ENCODE assay signal across 9 cellular contexts in genomic region chr7:26187380-26188290, GRCh38. TPM values are rescaled to one million over a fixed set of nuclear protein-coding genes. Genes with fewer than 3 reads are reported as not detected.
DNase-seq lines count a peak whose midpoint lies in the region; ATAC-seq and TF ChIP-seq lines count a peak whose summit lies in the region.
"Had no signal": no experiment of that assay in that cellular context is flagged by ENCODE, and none has a peak within 500 bp of the region (broad histone marks: within the 10 kb centered on the region; RNA-seq: fewer than 3 reads in every experiment).

No MANE protein-coding gene starts in this region.

- TF ChIP-seq CTCF in OCI-LY3 (IDR thresholded peaks at IDR 0.05; ENCODE audit: low read depth, low read length) (no peak), type B pancreatic cell (conservative IDR thresholded peaks at IDR 0.05) (no peak)

- H3K27me3 Mint-ChIP-seq in activated naive CD4-positive, alpha-beta T cell treated with anti-CD3 and anti-CD28 coated beads, Interleukin-2, amount 10 ng/mL, durations not matched to agents 7 days and 5 days = no peaks in the 10 kb centered on the region
- no peaks in the 10 kb centered on the region for H3K27me3 Mint-ChIP-seq in effector memory CD8-positive, alpha-beta T cell
- no peaks in the 10 kb centered on the region for H3K27me3 Mint-ChIP-seq in type B pancreatic cell

- CTCF ChIA-PET in activated naive CD4-positive, alpha-beta T cell treated with anti-CD3 and anti-CD28 coated beads, Interleukin-2, amount 10 ng/mL, durations not matched to agents 7 days and 5 days (lab: Charles Lee) = interaction anchor here (0.8 to 7.5 kb wide), 8 partner anchors 9 to 182 kb away, joined by 3 to 41 read pairs (median 3); no protein-coding TSS in a partner anchor

- H3K9ac ChIP-seq in OCI-LY3 (ENCODE audit: low read length) = no peak overlapping the region

- DNase-seq in activated naive CD4-positive, alpha-beta T cell treated with anti-CD3 and anti-CD28 coated beads, Interleukin-2, amount 10 ng/mL, durations not matched to agents 7 days and 5 days = no peak
- DNase-seq in activated naive CD4-positive, alpha-beta T cell treated with Interleukin-2 at 50 U/mL for 16 hours = no peak
- no peak for DNase-seq in effector memory CD8-positive, alpha-beta T cell
- no peak for DNase-seq in type B pancreatic cell (ENCODE audit: extremely low spot score, unreplicated experiment)
- DNase-seq: effector CD8-positive, alpha-beta T cell had no signal

- H3K9me3 Mint-ChIP-seq in activated naive CD4-positive, alpha-beta T cell treated with anti-CD3 and anti-CD28 coated beads, Interleukin-2, amount 10 ng/mL, durations not matched to agents 7 days and 5 days = no peaks in the 10 kb centered on the region
- H3K9me3 Mint-ChIP-seq in effector memory CD8-positive, alpha-beta T cell = no peaks in the 10 kb centered on the region
- H3K9me3 Mint-ChIP-seq in type B pancreatic cell = no peaks in the 10 kb centered on the region

- no peak overlapping the region for H2AFZ ChIP-seq in OCI-LY3 (ENCODE audit: low read depth, low read length)

- H3K27me3 ChIP-seq in OCI-LY3 (ENCODE audit: low read depth, low read length) = no peaks in the 10 kb centered on the region

- H3K4me3 Mint-ChIP-seq in activated naive CD4-positive, alpha-beta T cell treated with anti-CD3 and anti-CD28 coated beads, Interleukin-2, amount 10 ng/mL, durations not matched to agents 7 days and 5 days = no peak overlapping the region
- peak overlapping the region; percentile 20 to 33 for H3K4me3 Mint-ChIP-seq in effector memory CD8-positive, alpha-beta T cell
- H3K4me3 Mint-ChIP-seq in type B pancreatic cell = no peak overlapping the region

- H3K27ac ChIP-seq in OCI-LY3 (ENCODE audit: low read length) = peak overlapping the region; percentile 49

- H3K4me1 Mint-ChIP-seq in activated naive CD4-positive, alpha-beta T cell treated with anti-CD3 and anti-CD28 coated beads, Interleukin-2, amount 10 ng/mL, durations not matched to agents 7 days and 5 days = peaks cover 80% of the 10 kb centered on the region
- peaks cover 42 to 74% of the 10 kb centered on the region in 2 donors for H3K4me1 Mint-ChIP-seq in effector memory CD8-positive, alpha-beta T cell (ENCODE audit: low read depth in 2 of 2)
- H3K4me1 Mint-ChIP-seq in type B pancreatic cell (ENCODE audit: unreplicated experiment) = peaks cover 14% of the 10 kb centered on the region

- H3K79me2 ChIP-seq in OCI-LY3 (ENCODE audit: low read length) = peaks cover 47% of the 10 kb centered on the region

- H4K20me1 ChIP-seq in OCI-LY3 (ENCODE audit: insufficient read depth, low read length) = peaks cover 59% of the 10 kb centered on the region

- H3K9me3 ChIP-seq in OCI-LY3 (ENCODE audit: insufficient read depth, low read length) = no peaks in the 10 kb centered on the region

- peak; percentile 28 for ATAC-seq in effector memory CD8-positive, alpha-beta T cell (replicated peaks)
- ATAC-seq in GM19023 (IDR thresholded peaks at IDR 0.05; ENCODE audit: unreplicated experiment) = no peak
- no peak for ATAC-seq in HG02623 (IDR thresholded peaks at IDR 0.05; ENCODE audit: unreplicated experiment)
- ATAC-seq in HG03571 (IDR thresholded peaks at IDR 0.05; ENCODE audit: unreplicated experiment) = no peak

- peaks cover 49% of the 10 kb centered on the region for H3K36me3 ChIP-seq in OCI-LY3 (replicated peaks; ENCODE audit: low read depth, low read length)

- peaks cover 13% of the 10 kb centered on the region for H3K4me1 ChIP-seq in OCI-LY3 (ENCODE audit: low read length)

- H3K36me3 Mint-ChIP-seq in activated naive CD4-positive, alpha-beta T cell treated with anti-CD3 and anti-CD28 coated beads, Interleukin-2, amount 10 ng/mL, durations not matched to agents 7 days and 5 days = peaks cover 78% of the 10 kb centered on the region
- peaks cover 87% of the 10 kb centered on the region for H3K36me3 Mint-ChIP-seq in effector memory CD8-positive, alpha-beta T cell (ENCODE audit: insufficient read depth)
- H3K36me3 Mint-ChIP-seq in type B pancreatic cell = peaks cover 40% of the 10 kb centered on the region

- H3K4me3 ChIP-seq in OCI-LY3 (ENCODE audit: low read length) = no peak overlapping the region

- no peak overlapping the region for H3K4me2 ChIP-seq in OCI-LY3 (ENCODE audit: low read length)

- peak overlapping the region; percentile 74 for H3K27ac Mint-ChIP-seq in activated naive CD4-positive, alpha-beta T cell treated with anti-CD3 and anti-CD28 coated beads, Interleukin-2, amount 10 ng/mL, durations not matched to agents 7 days and 5 days
- peak overlapping the region; percentile 81 to 89 for H3K27ac Mint-ChIP-seq in effector memory CD8-positive, alpha-beta T cell
- H3K27ac Mint-ChIP-seq in type B pancreatic cell = peak overlapping the region; percentile 66

RNA-seq across cellular contexts. Expression of gene HNRNPA2B1, which starts 12.9 kb away (rescaled TPM):
- total RNA-seq in type B pancreatic cell (ENCODE audit: low replicate concordance) = 441 and 733 TPM in 2 replicates

RNA-seq across cellular contexts. Expression of gene CBX3, which starts 13.9 kb away (rescaled TPM):
- 108 and 188 TPM in 2 replicates for total RNA-seq in type B pancreatic cell (ENCODE audit: low replicate concordance)

RNA-seq across cellular contexts. Expression of gene NFE2L3, which starts 35.6 kb away (rescaled TPM):
- total RNA-seq in type B pancreatic cell (ENCODE audit: low replicate concordance) = 6.5 and 10.5 TPM in 2 replicates

Comparison
In these comparisons a context has a peak if more than half of its experiments do, and no peak if none do; other contexts are left out.
1. H3K4me3 Mint-ChIP-seq: peak in effector memory CD8-positive, alpha-beta T cell (2 of 2); none in activated naive CD4-positive, alpha-beta T cell treated with anti-CD3 and anti-CD28 coated beads, Interleukin-2, amount 10 ng/mL, durations not matched to agents 7 days and 5 days (single experiment) and type B pancreatic cell (single experiment).
2. Peak in every context shown above with its lines, with median percentiles within 50 percentile points of each other: H3K27ac Mint-ChIP-seq.